6 cellular contexts compared by ENCODE assay signal in the genomic region with DNA sequence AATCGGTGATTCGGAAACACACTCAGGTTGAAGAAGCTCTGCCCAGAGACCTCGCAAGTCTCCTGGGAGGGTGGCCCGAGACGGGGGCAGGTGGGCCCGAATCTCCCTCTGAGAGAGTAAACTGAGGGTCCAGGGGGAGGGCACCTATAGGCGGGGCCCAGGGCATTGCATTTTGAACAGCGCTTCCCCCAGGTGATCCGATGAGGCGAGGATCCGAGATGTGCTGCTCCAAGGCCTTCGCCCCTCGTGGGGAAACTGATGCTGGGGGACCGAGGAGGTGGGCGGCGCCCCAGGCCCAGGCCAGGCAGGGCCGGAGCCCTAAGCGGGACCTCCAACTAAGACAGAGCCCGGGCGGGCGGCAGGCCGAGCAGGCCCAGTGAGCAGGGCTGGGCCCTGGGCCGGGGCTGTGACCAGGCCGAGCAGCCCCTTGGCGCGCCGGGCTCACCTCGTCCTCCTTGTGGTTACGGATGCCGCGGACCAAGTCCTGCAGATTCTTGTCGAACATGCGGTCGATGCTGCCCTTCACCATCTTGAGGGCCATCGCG. TPM values are rescaled to one million over a fixed set of nuclear protein-coding genes. Genes with fewer than 3 reads are reported as not detected.
DNase-seq lines count a peak whose midpoint lies in the region; ATAC-seq and TF ChIP-seq lines count a peak whose summit lies in the region.

No MANE protein-coding gene starts in this region.

- peak overlapping the region; percentile 83 for H3K4me3 ChIP-seq in Jurkat, Clone E6-1 (ENCODE audit: low read length)
- H3K4me3 ChIP-seq in effector memory CD4-positive, alpha-beta T cell (ENCODE audit: insufficient read depth, low read depth, low read length, poor library complexity, severe bottlenecking) = peak overlapping the region; percentile 88
- H3K4me3 ChIP-seq in retinal pigment epithelial cell (ENCODE audit: low read length) = peak overlapping the region; percentile 92

- H3K27ac ChIP-seq in effector memory CD4-positive, alpha-beta T cell (ENCODE audit: insufficient read depth, low read length, poor library complexity, severe bottlenecking) = peak overlapping the region; percentile 87

- H3K9me3 ChIP-seq in effector memory CD4-positive, alpha-beta T cell (ENCODE audit: control insufficient read depth, low read length) = no peaks in the 10 kb centered on the region

- TF ChIP-seq CTCF in retinal pigment epithelial cell (conservative IDR thresholded peaks at IDR 0.05; ENCODE audit: low read depth, low read length) = no peak

- no peaks in the 10 kb centered on the region for H3K27me3 ChIP-seq in effector memory CD4-positive, alpha-beta T cell (replicated peaks; ENCODE audit: control insufficient read depth, insufficient read depth, low read length, poor library complexity, severe bottlenecking)

- no peak for DNase-seq in Jurkat, Clone E6-1 (ENCODE audit: low read depth, low spot score)
- no peak for DNase-seq in effector memory CD4-positive, alpha-beta T cell
- DNase-seq in retinal pigment epithelial cell (ENCODE audit: low read depth) (no peak), GF-D8 (lab: John Stamatoyannopoulos, UW) (no peak), NCI-H146 treated with DMSO at 0.1 percent for 48 hours (lab: John Stamatoyannopoulos, UW; ENCODE audit: unreplicated experiment) (no peak)

- ATAC-seq in GM19452 (IDR thresholded peaks at IDR 0.05; ENCODE audit: unreplicated experiment) = peak; percentile 22

- H3K36me3 ChIP-seq in effector memory CD4-positive, alpha-beta T cell (ENCODE audit: control insufficient read depth, insufficient read depth, low read length) = no peaks in the 10 kb centered on the region

- peaks cover 33% of the 10 kb centered on the region for H3K4me1 ChIP-seq in effector memory CD4-positive, alpha-beta T cell (ENCODE audit: control insufficient read depth, insufficient read depth, low read length, poor library complexity, severe bottlenecking)

RNA-seq across cellular contexts. Expression of a gene that starts 0.5 kb away (rescaled TPM):
- polyA plus RNA-seq in Jurkat, Clone E6-1 (2012; ENCODE audit: insufficient read depth, insufficient read length) = 46.7 TPM

RNA-seq across cellular contexts. Expression of a gene that starts 12.9 kb away (rescaled TPM):
- 35.7 TPM for polyA plus RNA-seq in Jurkat, Clone E6-1 (2012; ENCODE audit: insufficient read depth, insufficient read length)

RNA-seq across cellular contexts. Expression of a gene that starts 54.2 kb away (rescaled TPM):
- 5.1 TPM for polyA plus RNA-seq in Jurkat, Clone E6-1 (2012; ENCODE audit: insufficient read depth, insufficient read length)

RNA-seq across cellular contexts. Expression of a gene that starts 54.7 kb away (rescaled TPM):
- 31.1 TPM for polyA plus RNA-seq in Jurkat, Clone E6-1 (2012; ENCODE audit: insufficient read depth, insufficient read length)
